Comparison of ENCODE assay signal across 28 cellular contexts in genomic region chr1:147804942-147805723, GRCh38. TPM values are rescaled to one million over a fixed set of nuclear protein-coding genes. Genes with fewer than 3 reads are reported as not detected.
"Had no signal": no experiment of that assay in that cellular context is flagged by ENCODE, and none has a peak within 500 bp of the region (broad histone marks: within the 10 kb centered on the region; RNA-seq: fewer than 3 reads in every experiment).

No MANE protein-coding gene starts in this region.

- H3K27ac Mint-ChIP-seq: activated CD4-positive, alpha-beta T cell treated with anti-CD3 and anti-CD28 coated beads for 36 hours; activated CD8-positive, alpha-beta T cell treated with anti-CD3 and anti-CD28 coated beads for 36 hours; activated naive CD8-positive, alpha-beta T cell treated with anti-CD3 and anti-CD28 coated beads, Interleukin-2, amount 10 ng/mL, durations not matched to agents 7 days and 5 days had no signal

- H3K27ac ChIP-seq: adrenal gland, KMS-11, SK-N-MC, VCaP had no signal

- H3K4me2 ChIP-seq: KMS-11 had no signal

- H3K4me1 Mint-ChIP-seq: activated CD4-positive, alpha-beta T cell treated with anti-CD3 and anti-CD28 coated beads for 36 hours; activated naive CD8-positive, alpha-beta T cell treated with anti-CD3 and anti-CD28 coated beads, Interleukin-2, amount 10 ng/mL, durations not matched to agents 7 days and 5 days had no signal

- H3K4me3 Mint-ChIP-seq: activated CD4-positive, alpha-beta T cell treated with anti-CD3 and anti-CD28 coated beads for 36 hours; activated CD8-positive, alpha-beta T cell treated with anti-CD3 and anti-CD28 coated beads for 36 hours; activated naive CD8-positive, alpha-beta T cell treated with anti-CD3 and anti-CD28 coated beads, Interleukin-2, amount 10 ng/mL, durations not matched to agents 7 days and 5 days had no signal

- H3K9me3 Mint-ChIP-seq: activated CD8-positive, alpha-beta T cell treated with anti-CD3 and anti-CD28 coated beads for 36 hours; activated naive CD8-positive, alpha-beta T cell treated with anti-CD3 and anti-CD28 coated beads, Interleukin-2, amount 10 ng/mL, durations not matched to agents 7 days and 5 days had no signal

- DNase-seq: activated CD4-positive, alpha-beta T cell treated with anti-CD3 and anti-CD28 coated beads for 36 hours; activated CD8-positive, alpha-beta memory T cell treated with anti-CD3 and anti-CD28 coated beads, Interleukin-2, amount 50 U/mL, for 4 hours; activated CD8-positive, alpha-beta T cell treated with anti-CD3 and anti-CD28 coated beads for 36 hours; activated naive CD4-positive, alpha-beta T cell treated with anti-CD3 and anti-CD28 coated beads, Interleukin-2, amount 50 U/mL, for 16 hours; activated naive CD8-positive, alpha-beta T cell treated with anti-CD3 and anti-CD28 coated beads, Interleukin-2, amount 10 ng/mL, durations not matched to agents 7 days and 5 days; adrenal gland; aorta; MG63; MV-4-11; NCI-H1092 treated with DMSO at 0.1 percent for 48 hours; NCI-H1417 treated with DMSO at 0.1 percent for 48 hours; NCI-H1694; NCI-H2029; NCI-H2107; NCI-H2171 treated with DMSO at 0.1 percent for 48 hours; NCI-H226; NCI-H69; NK-92 treated with Interleukin-12 subunit alpha and Interleukin-12 subunit beta, amount 100 ng/mL, for 24 hours; OCI-M1; RPMI8226; T-helper 1 cell had no signal

- ATAC-seq: activated CD4-positive, alpha-beta T cell treated with anti-CD3 and anti-CD28 coated beads for 36 hours; activated CD8-positive, alpha-beta T cell treated with anti-CD3 and anti-CD28 coated beads for 36 hours; Panc1; Right ventricle myocardium inferior had no signal

- H3K4me3 ChIP-seq: adrenal gland, MG63, SK-N-MC had no signal

- H3K36me3 Mint-ChIP-seq: activated naive CD8-positive, alpha-beta T cell treated with anti-CD3 and anti-CD28 coated beads, Interleukin-2, amount 10 ng/mL, durations not matched to agents 7 days and 5 days had no signal

- H3K27me3 Mint-ChIP-seq: activated CD8-positive, alpha-beta T cell treated with anti-CD3 and anti-CD28 coated beads for 36 hours; activated naive CD8-positive, alpha-beta T cell treated with anti-CD3 and anti-CD28 coated beads, Interleukin-2, amount 10 ng/mL, durations not matched to agents 7 days and 5 days had no signal

- H3K4me1 ChIP-seq: adrenal gland had no signal

- H3K9me3 ChIP-seq: adrenal gland, MG63 had no signal

- H3K27me3 ChIP-seq: adrenal gland, MG63 had no signal

- H3K36me3 ChIP-seq: adrenal gland, MG63 had no signal

- H3K9ac ChIP-seq: KMS-11 had no signal

RNA-seq across cellular contexts. Expression of gene GJA5, which starts 44.7 kb away (rescaled TPM):
- total RNA-seq: activated CD4-positive, alpha-beta T cell treated with anti-CD3 and anti-CD28 coated beads for 36 hours; activated CD8-positive, alpha-beta T cell treated with anti-CD3 and anti-CD28 coated beads for 36 hours; activated naive CD8-positive, alpha-beta T cell treated with anti-CD3 and anti-CD28 coated beads, Interleukin-2, amount 10 ng/mL, durations not matched to agents 7 days and 5 days; bronchial epithelial cell; T-helper 2 cell treated with Interferon-gamma antibody and Interleukin-4, amounts not matched to agents 100 ng/mL and 5 ng/mL, for 36 hours had no signal
